ENCODE assay signal across 8 cellular contexts in genomic region chr6:12504325-12504966, GRCh38.
DNase-seq lines count a peak whose midpoint lies in the region; ATAC-seq and TF ChIP-seq lines count a peak whose summit lies in the region.

No MANE protein-coding gene starts in this region.

- H3K9me3 ChIP-seq in RWPE2 (ENCODE audit: severe bottlenecking), result no peaks in the 10 kb centered on the region

- H3K27ac ChIP-seq in RWPE2 (ENCODE audit: poor library complexity, severe bottlenecking), result no peak overlapping the region

- no peaks in the 10 kb centered on the region for H3K36me3 ChIP-seq in RWPE2 (ENCODE audit: low read depth)

- DNase-seq in D341Med (ENCODE audit: low spot score) (peak; percentile 15), H4 (ENCODE audit: low spot score) (peak; percentile 31), RWPE2 (ENCODE audit: low spot score) (no peak), kidney tubule cell (ENCODE audit: low spot score) (peak; percentile 58), NCI-H345 treated with DMSO at 0.1 percent for 48 hours (lab: John Stamatoyannopoulos, UW; ENCODE audit: unreplicated experiment) (no peak)
- DNase-seq in activated CD4-positive, CD25-positive, alpha-beta regulatory T cell (lab: John Stamatoyannopoulos, UW), result no peak

- no peaks in the 10 kb centered on the region for H3K27me3 ChIP-seq in RWPE2 (ENCODE audit: insufficient read depth, poor library complexity, severe bottlenecking)

- no peak overlapping the region for H3K4me3 ChIP-seq in RWPE2 (ENCODE audit: severe bottlenecking)

- peak; percentile 43 for TF ChIP-seq CTCF in RWPE2 (IDR thresholded peaks at IDR 0.05; ENCODE audit: poor library complexity, severe bottlenecking)

- ATAC-seq in RWPE2 (ENCODE audit: low read depth) (no peak), GM21447 (IDR thresholded peaks at IDR 0.05; ENCODE audit: unreplicated experiment) (no peak)
- ATAC-seq in activated CD4-positive, CD25-positive, alpha-beta regulatory T cell treated with anti-CD3 and anti-CD28 coated beads, Interleukin-2, amount 50 U/mL, for 24 hours, result no peak

- peaks cover 6% of the 10 kb centered on the region for H3K4me1 ChIP-seq in RWPE2 (ENCODE audit: insufficient read depth, poor library complexity, severe bottlenecking)

Comparison
In these comparisons a context has a peak if more than half of its experiments do, and no peak if none do; other contexts are left out.
1. DNase-seq: peak in D341Med (single experiment), H4 (single experiment) and kidney tubule cell (single experiment); none in RWPE2 (single experiment), NCI-H345 treated with DMSO at 0.1 percent for 48 hours (single experiment) and activated CD4-positive, CD25-positive, alpha-beta regulatory T cell (0 of 4).